Comparison of ENCODE assay signal across 1 cellular context in the genomic region with DNA sequence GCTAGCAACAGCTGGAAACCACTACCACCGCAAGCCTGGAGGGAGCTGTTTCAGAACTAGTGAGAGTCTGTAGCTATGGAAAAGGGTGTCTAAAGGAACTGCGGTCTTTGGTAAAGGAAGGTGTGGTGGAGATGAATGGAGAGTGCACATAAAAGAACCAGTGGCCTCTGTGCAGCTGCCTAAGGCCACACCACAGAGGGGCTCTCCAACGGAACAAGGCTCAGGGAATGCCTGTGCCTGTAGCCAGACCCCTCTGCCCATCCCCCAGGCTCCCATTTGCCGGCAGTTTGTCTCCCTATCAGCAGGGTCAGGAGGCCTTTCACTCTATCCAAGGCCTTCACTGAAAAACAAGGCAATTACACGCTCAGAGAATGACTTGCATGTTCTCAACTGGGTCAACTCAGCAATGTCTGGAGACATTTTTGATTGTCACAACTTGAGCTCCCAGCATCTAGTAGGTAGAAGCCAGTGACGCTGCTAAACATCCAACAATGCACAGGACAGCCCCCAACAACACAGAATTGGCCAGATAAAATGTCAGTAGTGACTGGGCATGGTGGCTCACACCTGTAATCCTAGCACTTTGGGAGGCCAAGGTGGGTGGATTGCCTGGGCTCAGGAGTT.
TF ChIP-seq lines count a peak whose summit lies in the region.

No MANE protein-coding gene starts in this region.

TF ChIP-seq in HepG2, 621 proteins besides CTCF, POLR2A, EP300 and RAD21:
- TF ChIP-seq NFE2L2 (IDR thresholded peaks at IDR 0.05; ENCODE audit: low read length) (0 out of 2 replicates have a peak, but pooled peaks have one; percentile 38), ZNF460 (CRISPR knock-in tag; IDR thresholded peaks at IDR 0.05; ENCODE audit: borderline replicate concordance) (peak; percentile 58; the same call in 1 of the 2 replicates), HMG20B (CRISPR knock-in tag; conservative IDR thresholded peaks at IDR 0.05) (0 out of 2 replicates have a peak, but pooled peaks have one; percentile 25), ZNF83 (CRISPR knock-in tag; IDR thresholded peaks at IDR 0.05; ENCODE audit: borderline replicate concordance) (no peak), ZNF598 (CRISPR knock-in tag; IDR thresholded peaks at IDR 0.05; ENCODE audit: borderline replicate concordance) (0 out of 2 replicates have a peak, but pooled peaks have one; percentile 9), NONO (IDR thresholded peaks at IDR 0.05) (no peak), NONO (CRISPR knock-in tag; conservative IDR thresholded peaks at IDR 0.05) (no peak), TEAD3 (CRISPR knock-in tag; optimal IDR thresholded peaks at IDR 0.05; ENCODE audit: borderline replicate concordance) (peak; percentile 12), KDM2A (CRISPR knock-in tag; IDR thresholded peaks at IDR 0.05; ENCODE audit: borderline replicate concordance, low read depth) (peak; percentile 27; the same call in 1 of the 2 replicates)
- TF ChIP-seq, protein P1, sequence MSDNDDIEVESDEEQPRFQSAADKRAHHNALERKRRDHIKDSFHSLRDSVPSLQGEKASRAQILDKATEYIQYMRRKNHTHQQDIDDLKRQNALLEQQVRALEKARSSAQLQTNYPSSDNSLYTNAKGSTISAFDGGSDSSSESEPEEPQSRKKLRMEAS (IDR thresholded peaks at IDR 0.05): 0 out of 2 replicates have a peak, but pooled peaks have one; percentile 0
